ENCODE assay signal across 8 cellular contexts in the genomic region with DNA sequence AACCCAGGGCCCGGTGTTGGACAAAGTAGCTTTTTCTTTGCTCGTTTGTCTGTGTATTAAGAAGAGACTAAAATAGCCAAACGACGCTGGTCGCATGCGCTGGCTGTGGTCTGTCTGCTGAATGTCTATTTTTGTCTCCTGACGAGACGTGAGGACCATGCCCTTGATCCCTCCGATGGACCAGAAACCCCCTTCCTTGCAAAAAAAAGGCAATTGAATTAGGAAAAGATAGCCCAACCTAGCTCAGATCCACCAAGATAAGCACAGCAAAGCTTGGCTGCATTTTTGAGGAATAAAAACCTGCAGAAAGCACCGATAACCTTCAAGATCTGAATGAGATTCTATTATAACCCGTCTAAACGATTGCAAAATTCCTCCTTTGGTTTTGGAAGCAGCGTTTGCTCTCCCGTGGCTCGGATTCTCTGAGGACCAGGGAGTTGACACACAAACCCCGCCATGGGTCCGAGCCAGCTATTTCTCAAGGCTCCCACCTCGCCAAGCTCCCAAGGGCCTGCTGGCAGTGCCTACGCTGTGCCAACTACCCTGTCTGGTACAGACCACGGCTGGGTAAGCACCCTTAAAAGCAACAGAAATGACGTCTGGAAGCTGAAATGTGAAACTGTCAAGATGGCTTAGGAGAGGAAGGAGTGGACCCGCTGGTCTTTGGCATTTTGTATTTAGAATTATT. TPM values are rescaled to one million over a fixed set of nuclear protein-coding genes. Genes with fewer than 3 reads are reported as not detected.
DNase-seq lines count a peak whose midpoint lies in the region; ATAC-seq, FAIRE-seq and TF ChIP-seq lines count a peak whose summit lies in the region.
"Had no signal": no experiment of that assay in that cellular context is flagged by ENCODE, and none has a peak within 500 bp of the region (broad histone marks: within the 10 kb centered on the region; RNA-seq: fewer than 3 reads in every experiment).

No MANE protein-coding gene starts in this region.

- H3K9ac ChIP-seq in GM12878 (ENCODE audit: control insufficient read depth, insufficient read depth, low read length) = no peak overlapping the region

- no peak overlapping the region for H2AFZ ChIP-seq in GM12878 (ENCODE audit: control insufficient read depth, low read depth, low read length)

- peaks cover 4% of the 10 kb centered on the region for H3K4me1 ChIP-seq in GM12878 (ENCODE audit: control insufficient read depth, insufficient read depth, low read length)
- peaks cover 48 to 55% of the 10 kb centered on the region in 2 donors for H3K4me1 ChIP-seq in thyroid gland

- RAD21 ChIA-PET in GM12878 (lab: Charles Lee; ENCODE audit: unreplicated experiment) = no interaction called here

- CTCF ChIA-PET in GM12878 (lab: Yijun Ruan, JAX) = interaction anchor here (0.6 to 1.8 kb wide), 3 partner anchors 34 to 145 kb away, joined by 3 to 6 read pairs (median 3); no protein-coding TSS in a partner anchor

- in situ Hi-C loops in GM12878 (cut with MboI) = no loop called here
- in situ Hi-C loops in ACHN (cut with HindIII; ENCODE audit: low pct_ligation_motif_present, low pct_unique_long_range_greater_than_20kb, low sequenced_read_pairs) = no loop called here

- no peak overlapping the region for H3K4me3 ChIP-seq in GM12878
- H3K4me3 ChIP-seq in thyroid gland (replicated peaks in 1 of 3) = no peak overlapping the region

- H3K79me2 ChIP-seq in GM12878 (ENCODE audit: control insufficient read depth, insufficient read depth, low read length) = no peaks in the 10 kb centered on the region

- no peaks in the 10 kb centered on the region for H4K20me1 ChIP-seq in GM12878 (ENCODE audit: control insufficient read depth, insufficient read depth)

- no TSS peak for BruUV-seq in GM12878 (replicated peaks; lab: Mats Ljungman, UMichigan)

- TF ChIP-seq RAD21 in GM12878 (IDR thresholded peaks at IDR 0.05; ENCODE audit: insufficient read depth, low read depth, low read length) = no peak

- H3K27ac ChIP-seq in GM12878 (ENCODE audit: control insufficient read depth, insufficient read depth) (no peak overlapping the region), thyroid gland (peak overlapping the region; percentile 93 to 97 (median 96))

- DNase-seq in NCI-H1092 treated with DMSO at 0.1 percent for 48 hours (lab: John Stamatoyannopoulos, UW) (peak; percentile 97), GM12878 (ENCODE audit: low read depth, low spot score) (no peak), left lobe of liver (ENCODE audit: low spot score) (peak; percentile 95), thyroid gland (peak; percentile 99 to 100), erythroblast (lab: John Stamatoyannopoulos, UW) (no peak), ACHN (no peak), H4 (ENCODE audit: low spot score) (no peak)
- DNase-seq: T-helper 1 cell had no signal

- H3K36me3 ChIP-seq in GM12878 (ENCODE audit: control insufficient read depth in 2 of 2, insufficient read depth in 2 of 2, low read length in 1 of 2) = no peaks in the 10 kb centered on the region
- H3K36me3 ChIP-seq in thyroid gland = peaks cover 0 to 4% of the 10 kb centered on the region in 2 donors

- intact Hi-C loops in GM12878 (cut with micrococcal nuclease; ENCODE audit: unreplicated experiment) = no loop called here
- intact Hi-C loops in thyroid gland (cut with DNase I) = no loop called here

- POLR2A ChIA-PET in GM12878 (lab: Charles Lee) = interaction anchor here (1.6 kb wide), 1 partner anchor 144 kb away, joined by 4 read pairs; no protein-coding TSS in a partner anchor

- TF ChIP-seq EP300 in GM12878 (IDR thresholded peaks at IDR 0.05; ENCODE audit: borderline replicate concordance in 1 of 2, control insufficient read depth in 1 of 2, low read depth in 2 of 2, low read length in 2 of 2) = no peak

- SMC1A ChIA-PET in GM12878 (lab: Charles Lee; ENCODE audit: uncharacterized antibody, unreplicated experiment) = interaction anchor here (1.1 to 1.5 kb wide), 2 partner anchors 14 to 96 kb away, joined by 3 read pairs; no protein-coding TSS in a partner anchor

- H3K9me3 ChIP-seq in GM12878 (replicated peaks; ENCODE audit: control insufficient read depth, insufficient read depth, low read length) (no peaks in the 10 kb centered on the region), thyroid gland (no peaks in the 10 kb centered on the region)

- ATAC-seq in GM12878 (peak; percentile 58), left lobe of liver (peak; percentile 92)

- no peak overlapping the region for H3K4me2 ChIP-seq in GM12878 (ENCODE audit: control insufficient read depth, insufficient read depth)

- no peak for TF ChIP-seq POLR2A in GM12878 (IDR thresholded peaks at IDR 0.05; ENCODE audit: low read depth, low read length)
- TF ChIP-seq POLR2A in thyroid gland (IDR thresholded peaks at IDR 0.05) = peak in 1 of 2 donors; percentile 51
- no peak for TF ChIP-seq POLR2A in erythroblast (IDR thresholded peaks at IDR 0.05; ENCODE audit: low read length)

- H3K27me3 ChIP-seq in GM12878 (replicated peaks in 1 of 2; ENCODE audit: control insufficient read depth in 2 of 2, insufficient read depth in 2 of 2, low read length in 1 of 2) = no peaks in the 10 kb centered on the region
- no peaks in the 10 kb centered on the region for H3K27me3 ChIP-seq in thyroid gland

- FAIRE-seq in GM12878 (lab: Jason Lieb, UNC) = no peak

- 26% methylated on average over 22 of the region's 22 CpGs for WGBS in GM12878 (ENCODE audit: insufficient coverage, insufficient replicate concordance, low lambda C conversion rate, missing lambda C conversion rate)
- 9 to 28% methylated on average over 22 of the region's 22 CpGs for WGBS in thyroid gland, 2 donors

- TF ChIP-seq CTCF in GM12878 (IDR thresholded peaks at IDR 0.05 in 2 of 3, conservative IDR thresholded peaks at IDR 0.05 in 1 of 3; ENCODE audit: control insufficient read depth in 2 of 3, extremely low read depth in 1 of 3, insufficient read depth in 1 of 3, low read depth in 3 of 3, low read length in 3 of 3) (no peak), thyroid gland (IDR thresholded peaks at IDR 0.05) (no peak)

RNA-seq across cellular contexts. Expression of a gene that starts 17.7 kb away (rescaled TPM):
- total RNA-seq in GM12878 (2013; cell fraction: nucleolus; rRNA removed) = 56.1 and 58.5 TPM in 2 replicates
- total RNA-seq in GM12878 (2014; rRNA removed) (10.2 and 10.8 TPM in 2 replicates), GM12878 (2014; rRNA removed; fragmentation: Illumina TruSeq; extraction: Trizol) (5.0 and 5.2 TPM in 2 replicates), GM12878 (2021) (67.2 and 71.4 TPM in 2 replicates), left lobe of liver (15.5 TPM), thyroid gland (10 to 100 TPM; 16.7 to 23.8 (median 21.4) TPM)
- 5.5 TPM for polyA plus RNA-seq in GM12878 (2011; ENCODE audit: low read depth)
- polyA plus RNA-seq in GM12878 (2011; rRNA removed) (3.9 and 9.9 TPM in 2 replicates), GM12878 (2014; fragmentation: Illumina TruSeq; extraction: Trizol) (3.0 and 10.1 TPM in 2 replicates), GM12878 (2014; fragmentation: Nextera tagmentation; extraction: Ambion mirVana) (under 1 TPM; 0.79 to 0.95 TPM), GM12878 (2014; rRNA removed) (33.1 and 44.3 TPM in 2 replicates), GM12878 (2016; fragmentation: Nextera tagmentation; extraction: Ambion mirVana) (10 to 100 TPM; 11.2 to 25.1 TPM)
- 14.4 and 19.9 TPM in 2 replicates for polyA plus RNA-seq in GM12878 (2011; cell fraction: cytosol; rRNA removed)
- 66.5 and 82.0 TPM in 2 replicates for polyA plus RNA-seq in GM12878 (2011; cell fraction: nucleus; rRNA removed)
- polyA plus RNA-seq in GM12878 (2012) = 23.5 and 23.7 TPM in 2 replicates
- polyA minus RNA-seq in GM12878 (2011; rRNA and poly(A)+ RNA removed) = 11.3 and 25.5 TPM in 2 replicates
- 24.1 and 26.2 TPM in 2 replicates for polyA minus RNA-seq in GM12878 (2011; cell fraction: cytosol; rRNA and poly(A)+ RNA removed)
- 14.9 and 31.8 TPM in 2 replicates for polyA minus RNA-seq in GM12878 (2011; cell fraction: nucleus; rRNA and poly(A)+ RNA removed)
- total RNA-seq in H4 (2014; rRNA removed; shearing (Covaris generic)) = 25.2 and 25.3 TPM in 2 replicates

RNA-seq across cellular contexts. Expression of a gene that starts 55.3 kb away (rescaled TPM):
- 15.3 and 19.5 TPM in 2 replicates for total RNA-seq in GM12878 (2013; cell fraction: nucleolus; rRNA removed)
- 3.7 and 4.3 TPM in 2 replicates for total RNA-seq in GM12878 (2014; rRNA removed)
- 2.3 and 2.5 TPM in 2 replicates for total RNA-seq in GM12878 (2014; rRNA removed; fragmentation: Illumina TruSeq; extraction: Trizol)
- 7.9 and 8.1 TPM in 2 replicates for total RNA-seq in GM12878 (2021)
- 0.75 TPM for polyA plus RNA-seq in GM12878 (2011; ENCODE audit: low read depth)
- 2.8 and 3.7 TPM in 2 replicates for polyA plus RNA-seq in GM12878 (2011; rRNA removed)
- 2.9 and 3.7 TPM in 2 replicates for polyA plus RNA-seq in GM12878 (2011; cell fraction: cytosol; rRNA removed)
- 13.7 and 15.4 TPM in 2 replicates for polyA plus RNA-seq in GM12878 (2011; cell fraction: nucleus; rRNA removed)
- polyA plus RNA-seq in GM12878 (2012) = 2.0 and 2.6 TPM in 2 replicates
- 3.0 and 3.1 TPM in 2 replicates for polyA plus RNA-seq in GM12878 (2014; fragmentation: Illumina TruSeq; extraction: Trizol)
- under 1 TPM; 0.37 to 0.45 TPM for polyA plus RNA-seq in GM12878 (2014; fragmentation: Nextera tagmentation; extraction: Ambion mirVana)
- polyA plus RNA-seq in GM12878 (2014; rRNA removed) = 5.6 and 6.1 TPM in 2 replicates
- polyA plus RNA-seq in GM12878 (2016; fragmentation: Nextera tagmentation; extraction: Ambion mirVana) = 1 to 10 TPM; 5.8 to 5.9 TPM
- 2.5 and 4.9 TPM in 2 replicates for polyA minus RNA-seq in GM12878 (2011; rRNA and poly(A)+ RNA removed)
- 1.1 and 3.7 TPM in 2 replicates for polyA minus RNA-seq in GM12878 (2011; cell fraction: cytosol; rRNA and poly(A)+ RNA removed)
- polyA minus RNA-seq in GM12878 (2011; cell fraction: nucleus; rRNA and poly(A)+ RNA removed) = 3.4 and 6.5 TPM in 2 replicates
- total RNA-seq in left lobe of liver = 5.7 TPM
- total RNA-seq in thyroid gland = 10 to 100 TPM; 16.0 to 40.2 (median 37.2) TPM
- total RNA-seq in H4 (2014; rRNA removed; shearing (Covaris generic)) = 13.5 and 17.2 TPM in 2 replicates

RNA-seq across cellular contexts. Expression of a gene that starts 58.7 kb away (rescaled TPM):
- total RNA-seq in GM12878 (2013; cell fraction: nucleolus; rRNA removed) = 26.3 and 30.6 TPM in 2 replicates
- total RNA-seq in GM12878 (2014; rRNA removed) (27.2 and 35.2 TPM in 2 replicates), GM12878 (2014; rRNA removed; fragmentation: Illumina TruSeq; extraction: Trizol) (4.1 and 5.2 TPM in 2 replicates), GM12878 (2021) (31.0 and 32.8 TPM in 2 replicates), left lobe of liver (15.6 TPM), thyroid gland (10 to 100 TPM; 37.2 to 51.8 (median 45.6) TPM)
- 4.9 TPM for polyA plus RNA-seq in GM12878 (2011; ENCODE audit: low read depth)
- polyA plus RNA-seq in GM12878 (2011; rRNA removed) (2.9 and 8.1 TPM in 2 replicates), GM12878 (2014; fragmentation: Illumina TruSeq; extraction: Trizol) (0.76 and 3.3 TPM in 2 replicates), GM12878 (2014; fragmentation: Nextera tagmentation; extraction: Ambion mirVana) (under 1 TPM; 0.13 to 0.68 TPM), GM12878 (2014; rRNA removed) (23.8 and 32.6 TPM in 2 replicates), GM12878 (2016; fragmentation: Nextera tagmentation; extraction: Ambion mirVana) (10 to 100 TPM; 43.6 to 53.3 TPM)
- polyA plus RNA-seq in GM12878 (2011; cell fraction: cytosol; rRNA removed) = 13.5 and 22.0 TPM in 2 replicates
- 101 and 131 TPM in 2 replicates for polyA plus RNA-seq in GM12878 (2011; cell fraction: nucleus; rRNA removed)
- 16.8 and 17.2 TPM in 2 replicates for polyA plus RNA-seq in GM12878 (2012)
- polyA minus RNA-seq in GM12878 (2011; rRNA and poly(A)+ RNA removed) = 3.9 and 12.8 TPM in 2 replicates
- 9.5 and 9.9 TPM in 2 replicates for polyA minus RNA-seq in GM12878 (2011; cell fraction: cytosol; rRNA and poly(A)+ RNA removed)
- 10.8 and 17.3 TPM in 2 replicates for polyA minus RNA-seq in GM12878 (2011; cell fraction: nucleus; rRNA and poly(A)+ RNA removed)
- 31.7 and 41.5 TPM in 2 replicates for total RNA-seq in H4 (2014; rRNA removed; shearing (Covaris generic))

Comparison
In these comparisons a context has a peak if more than half of its experiments do, and no peak if none do; other contexts are left out.
1. DNase-seq: peak in NCI-H1092 treated with DMSO at 0.1 percent for 48 hours (single experiment), left lobe of liver (single experiment) and thyroid gland (2 of 2); none in GM12878 (single experiment), erythroblast (0 of 2), ACHN (single experiment) and H4 (single experiment).